Comparison of ENCODE assay signal across 8 cellular contexts in genomic region chr22:50398698-50399648, GRCh38. TPM values are rescaled to one million over a fixed set of nuclear protein-coding genes. Genes with fewer than 3 reads are reported as not detected.
DNase-seq lines count a peak whose midpoint lies in the region; ATAC-seq, FAIRE-seq and TF ChIP-seq lines count a peak whose summit lies in the region.

No MANE protein-coding gene starts in this region.

- no peak for ATAC-seq in activated CD8-positive, alpha-beta memory T cell treated with anti-CD3 and anti-CD28 coated beads, Interleukin-2, amount 10 ng/mL, durations not matched to agents 7 days and 5 days
- ATAC-seq in T-cell (replicated peaks in 1 of 4) (no peak), GM18502 (IDR thresholded peaks at IDR 0.05; ENCODE audit: poor library complexity, unreplicated experiment) (no peak)

- no peak for FAIRE-seq in kidney (lab: Jason Lieb, UNC)

- no peaks in the 10 kb centered on the region for H3K27me3 Mint-ChIP-seq in activated CD8-positive, alpha-beta memory T cell treated with anti-CD3 and anti-CD28 coated beads, Interleukin-2, amount 10 ng/mL, durations not matched to agents 7 days and 5 days
- no peaks in the 10 kb centered on the region for H3K27me3 Mint-ChIP-seq in T-cell

- no peaks in the 10 kb centered on the region for H3K9me3 Mint-ChIP-seq in activated CD8-positive, alpha-beta memory T cell treated with anti-CD3 and anti-CD28 coated beads, Interleukin-2, amount 10 ng/mL, durations not matched to agents 7 days and 5 days (ENCODE audit: low read depth)
- H3K9me3 Mint-ChIP-seq in T-cell, result no peaks in the 10 kb centered on the region

- no peak for DNase-seq in activated CD8-positive, alpha-beta memory T cell treated with anti-CD3 and anti-CD28 coated beads, Interleukin-2, amount 10 ng/mL, durations not matched to agents 7 days and 5 days
- DNase-seq in activated CD8-positive, alpha-beta memory T cell treated with anti-CD3 and anti-CD28 coated beads, Interleukin-2, amount 50 U/mL, for 4 hours, result no peak
- no peak for DNase-seq in T-cell
- DNase-seq in kidney, result no peak
- DNase-seq in superior temporal gyrus (ENCODE audit: extremely low spot score), result peak; percentile 29
- DNase-seq in stimulated activated CD4-positive, alpha-beta T cell treated with anti-CD3 and anti-CD28 coated beads, Interleukin-4, amount 100 ng/mL, for 4 hours, result no peak
- no peak for DNase-seq in GM10266 (ENCODE audit: extremely low spot score)

- CTCF ChIA-PET in activated CD8-positive, alpha-beta memory T cell treated with anti-CD3 and anti-CD28 coated beads, Interleukin-2, amount 10 ng/mL, durations not matched to agents 7 days and 5 days (lab: Charles Lee), result interaction anchor here (0.9 to 1.9 kb wide), 9 partner anchors 8 to 221 kb away, joined by 3 to 6 read pairs (median 5); partner anchors contain the start of gene SCO2
- CTCF ChIA-PET in T-cell (lab: Charles Lee), result no interaction called here

- no peaks in the 10 kb centered on the region for H3K9me3 ChIP-seq in kidney (ENCODE audit: control insufficient read depth in 1 of 2, low read length in 2 of 2)

- H3K36me3 Mint-ChIP-seq in activated CD8-positive, alpha-beta memory T cell treated with anti-CD3 and anti-CD28 coated beads, Interleukin-2, amount 10 ng/mL, durations not matched to agents 7 days and 5 days, result peaks cover 11% of the 10 kb centered on the region
- peaks cover 15% of the 10 kb centered on the region for H3K36me3 Mint-ChIP-seq in T-cell

- H3K4me3 Mint-ChIP-seq in activated CD8-positive, alpha-beta memory T cell treated with anti-CD3 and anti-CD28 coated beads, Interleukin-2, amount 10 ng/mL, durations not matched to agents 7 days and 5 days, result no peak overlapping the region
- H3K4me3 Mint-ChIP-seq in T-cell, result no peak overlapping the region

- peaks cover 37% of the 10 kb centered on the region for H3K4me1 Mint-ChIP-seq in activated CD8-positive, alpha-beta memory T cell treated with anti-CD3 and anti-CD28 coated beads, Interleukin-2, amount 10 ng/mL, durations not matched to agents 7 days and 5 days
- H3K4me1 Mint-ChIP-seq in T-cell, result peaks cover 21 to 36% (median 24%) of the 10 kb centered on the region in 3 donors

- TF ChIP-seq CTCF in kidney (IDR thresholded peaks at IDR 0.05; ENCODE audit: borderline replicate concordance, extremely low read depth, insufficient read depth) (no peak), GM10266 (IDR thresholded peaks at IDR 0.05; ENCODE audit: control insufficient read depth, insufficient read depth, low read depth, missing control alignments) (no peak)

- peak overlapping the region; percentile 77 for H3K27ac Mint-ChIP-seq in activated CD8-positive, alpha-beta memory T cell treated with anti-CD3 and anti-CD28 coated beads, Interleukin-2, amount 10 ng/mL, durations not matched to agents 7 days and 5 days
- H3K27ac Mint-ChIP-seq in T-cell, result peak overlapping the region; percentile 43 to 65

- POLR2A ChIA-PET in T-cell (lab: Charles Lee), result no interaction called here

- H3K4me3 ChIP-seq in kidney (ENCODE audit: low read length in 2 of 2), result no peak overlapping the region

- peaks cover 12 to 19% of the 10 kb centered on the region in 2 donors for H3K4me1 ChIP-seq in kidney (ENCODE audit: control insufficient read depth in 1 of 2, insufficient read depth in 1 of 2, low read depth in 1 of 2, low read length in 2 of 2)

- peaks cover 5 to 8% of the 10 kb centered on the region in 2 donors for H3K36me3 ChIP-seq in kidney (ENCODE audit: control insufficient read depth in 1 of 2, insufficient read depth in 2 of 2, low read length in 2 of 2)

- no peak overlapping the region for H3K9ac ChIP-seq in kidney (ENCODE audit: low read length in 2 of 2)

- peak overlapping the region; percentile 33 to 72 for H3K27ac ChIP-seq in kidney (ENCODE audit: low read depth in 2 of 2, low read length in 2 of 2)

- intact Hi-C loops in kidney (cut with DNase I), result no loop called here

RNA-seq across cellular contexts. Expression of gene PPP6R2, which starts 55.8 kb away (rescaled TPM):
- 10 to 100 TPM; 78.7 to 98.0 TPM for total RNA-seq in activated CD8-positive, alpha-beta memory T cell treated with anti-CD3 and anti-CD28 coated beads, Interleukin-2, amount 10 ng/mL, durations not matched to agents 7 days and 5 days
- total RNA-seq in T-cell, result 100 to 1,000 TPM in 1 of 5 donors, 10 to 100 TPM in 4; 71.2 to 105 (median 96.8) TPM
- total RNA-seq in kidney, result 53.8 TPM
- 39.4 TPM for polyA plus RNA-seq in kidney (ENCODE audit: insufficient read depth, low read depth, low replicate concordance)
